ENCODE assay signal across 18 cellular contexts in the genomic region with DNA sequence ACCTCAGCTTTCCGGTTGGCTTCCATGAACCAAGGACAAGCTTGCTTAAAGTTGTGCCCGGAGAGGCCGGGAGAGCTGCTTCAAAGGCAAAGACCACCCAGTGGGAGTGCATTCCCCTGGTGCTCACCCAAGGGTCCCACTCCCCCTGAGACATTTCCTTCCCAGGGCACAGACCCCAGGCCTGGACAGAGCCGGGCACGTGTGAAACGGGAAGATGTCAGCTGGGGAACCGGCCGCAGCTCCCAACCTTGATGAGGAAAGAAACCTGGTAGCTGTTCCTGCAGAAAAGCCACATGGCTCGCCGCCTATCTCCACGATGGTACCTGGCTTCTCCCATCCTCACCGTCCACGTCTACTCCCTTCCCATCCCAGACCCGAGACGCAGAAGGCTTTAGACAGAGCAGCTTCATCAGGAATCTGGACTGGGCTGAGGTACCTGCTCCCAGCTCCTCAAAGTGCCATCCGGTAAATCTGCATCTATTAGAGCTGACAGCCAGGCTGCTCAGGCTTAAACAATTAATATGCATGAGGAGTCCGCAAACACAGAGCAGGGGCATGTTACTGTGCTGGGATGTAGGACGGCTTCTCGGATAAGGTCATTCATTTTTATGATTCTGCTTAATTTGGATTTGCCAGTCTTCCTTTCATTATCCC. TPM values are rescaled to one million over a fixed set of nuclear protein-coding genes. Genes with fewer than 3 reads are reported as not detected.
DNase-seq lines count a peak whose midpoint lies in the region; ATAC-seq and TF ChIP-seq lines count a peak whose summit lies in the region.
"Had no signal": no experiment of that assay in that cellular context is flagged by ENCODE, and none has a peak within 500 bp of the region (broad histone marks: within the 10 kb centered on the region; RNA-seq: fewer than 3 reads in every experiment).

No MANE protein-coding gene starts in this region.

- peak overlapping the region; percentile 2 for H3K23ac ChIP-seq in neuronal stem cell (ENCODE audit: low read depth, low read length, poor library complexity)

- no CpG with 5 or more reads among the region's 19 CpGs for WGBS in neuronal stem cell (ENCODE audit: extremely low coverage in 2 of 2, insufficient read length in 2 of 2, insufficient replicate concordance in 1 of 2), 2 donors

- TF ChIP-seq CTCF in chondrocyte (IDR thresholded peaks at IDR 0.05): no peak

- no peak overlapping the region for H3K27ac ChIP-seq in neuronal stem cell (replicated peaks; ENCODE audit: low read length)
- H3K27ac ChIP-seq: 22Rv1, BLaER1 had no signal

- H3K27me3 ChIP-seq in neuronal stem cell (ENCODE audit: control insufficient read depth in 3 of 3, insufficient read depth in 3 of 3, low read depth in 1 of 3, low read length in 3 of 3): peaks cover 0 to 65% (median 0%) of the 10 kb centered on the region in 3 experiments

- H3K4me1 ChIP-seq in neuronal stem cell (ENCODE audit: control insufficient read depth in 2 of 2, insufficient read depth in 1 of 2, low read depth in 1 of 2, low read length in 2 of 2): peaks cover 2 to 16% of the 10 kb centered on the region in 2 donors
- H3K4me1 ChIP-seq: HAP-1 had no signal

- DNase-seq in Right ventricle myocardium inferior (ENCODE audit: missing footprints) (peak; percentile 25), cardiac septum (ENCODE audit: low spot score) (no peak), NCI-H526 treated with DMSO at 0.1 percent for 48 hours (lab: John Stamatoyannopoulos, UW) (peak; percentile 11), chondrocyte (ENCODE audit: low spot score) (peak; percentile 89), neuronal stem cell (ENCODE audit: low spot score) (no peak), DMS79 treated with DMSO at 0.1 percent for 48 hours (lab: John Stamatoyannopoulos, UW) (no peak), globus pallidus (ENCODE audit: low spot score) (no peak), DMS53 (lab: John Stamatoyannopoulos, UW) (no peak)
- DNase-seq: AML-193; Caco-2; CD8-positive, alpha-beta memory T cell; HFFc6 had no signal

- no peak overlapping the region for H2BK120ac ChIP-seq in neuronal stem cell (ENCODE audit: low read depth, low read length)

- H3K14ac ChIP-seq in neuronal stem cell (ENCODE audit: low read length): no peak overlapping the region

- peak overlapping the region; percentile 7 for H2BK15ac ChIP-seq in neuronal stem cell (ENCODE audit: low read length)

- H3K4me3 ChIP-seq in neuronal stem cell (ENCODE audit: low read length in 2 of 2): no peak overlapping the region
- H3K4me3 ChIP-seq: BLaER1, GM12878, HAP-1 had no signal

- no peak overlapping the region for H4K8ac ChIP-seq in neuronal stem cell (ENCODE audit: low read depth, low read length)

- H3K36me3 Mint-ChIP-seq in chondrocyte (ENCODE audit: low read depth): no peaks in the 10 kb centered on the region
- H3K36me3 Mint-ChIP-seq: CD8-positive, alpha-beta memory T cell; IgD-negative memory B cell had no signal

- no peak overlapping the region for H3K4me3 Mint-ChIP-seq in chondrocyte (ENCODE audit: unreplicated experiment)
- H3K4me3 Mint-ChIP-seq: CD8-positive, alpha-beta memory T cell; HFFc6; IgD-negative memory B cell had no signal

- intact Hi-C loops in Right ventricle myocardium inferior (cut with DNase I): no loop called here
- intact Hi-C loops in cardiac septum (cut with DNase I): no loop called here

- H3K79me1 ChIP-seq in neuronal stem cell (ENCODE audit: low read depth, low read length): peaks cover 4% of the 10 kb centered on the region

- H3K27me3 Mint-ChIP-seq in chondrocyte (ENCODE audit: low read depth): peaks cover 50% of the 10 kb centered on the region

- no peaks in the 10 kb centered on the region for H3K9me3 ChIP-seq in neuronal stem cell (replicated peaks in 1 of 2; ENCODE audit: control insufficient read depth in 2 of 2, insufficient read depth in 1 of 2, low read depth in 1 of 2, low read length in 2 of 2)
- H3K9me3 ChIP-seq: BLaER1, Caco-2, HAP-1 had no signal

- no peak overlapping the region for H2AFZ ChIP-seq in neuronal stem cell (ENCODE audit: low read length)

- H2BK5ac ChIP-seq in neuronal stem cell (ENCODE audit: low read length): no peak overlapping the region

- H2BK12ac ChIP-seq in neuronal stem cell (ENCODE audit: low read length): no peak overlapping the region

- H2AK5ac ChIP-seq in neuronal stem cell (ENCODE audit: low read depth, low read length): peak overlapping the region; percentile 66

- peaks cover 2% of the 10 kb centered on the region for H3K4me1 Mint-ChIP-seq in chondrocyte (ENCODE audit: low read depth)
- H3K4me1 Mint-ChIP-seq: CD8-positive, alpha-beta memory T cell; IgD-negative memory B cell had no signal

- no peak overlapping the region for H4K91ac ChIP-seq in neuronal stem cell (ENCODE audit: low read depth, low read length, poor library complexity)

- no peak for ATAC-seq in Right ventricle myocardium inferior
- ATAC-seq: GM12878 had no signal

- H3K9ac ChIP-seq in neuronal stem cell (ENCODE audit: low read depth, low read length, poor library complexity): no peak overlapping the region
- H3K9ac ChIP-seq: BLaER1 had no signal

- H3K27ac Mint-ChIP-seq in chondrocyte (ENCODE audit: unreplicated experiment): no peak overlapping the region
- H3K27ac Mint-ChIP-seq: CD8-positive, alpha-beta memory T cell; HFFc6; IgD-negative memory B cell had no signal

- H3K36me3 ChIP-seq in neuronal stem cell (replicated peaks in 1 of 2; ENCODE audit: control insufficient read depth in 2 of 2, insufficient read depth in 2 of 2, low read length in 2 of 2): no peaks in the 10 kb centered on the region
- H3K36me3 ChIP-seq: BLaER1, HAP-1 had no signal

- peak overlapping the region; percentile 74 for H3K18ac ChIP-seq in neuronal stem cell (ENCODE audit: low read length)

- no peak overlapping the region for H3K4me2 ChIP-seq in neuronal stem cell (ENCODE audit: insufficient read depth, low read length, poor library complexity, severe bottlenecking)
- H3K4me2 ChIP-seq: BLaER1 had no signal

- H3K4ac ChIP-seq in neuronal stem cell (ENCODE audit: low read length): no peak overlapping the region

- no peaks in the 10 kb centered on the region for H3K9me3 Mint-ChIP-seq in chondrocyte (ENCODE audit: low read depth)
- H3K9me3 Mint-ChIP-seq: CD8-positive, alpha-beta memory T cell; HFFc6; IgD-negative memory B cell had no signal

RNA-seq across cellular contexts. Expression of gene GALNT9, which starts 53.2 kb away (rescaled TPM):
- total RNA-seq in Right ventricle myocardium inferior (not detected), cardiac septum (not detected), chondrocyte (0.15 to 0.29 TPM in 2 of 3 replicates, not detected in the other)
- 0.13 TPM for polyA plus RNA-seq in neuronal stem cell (2013, experiment 1 of 2)
- 0.14 TPM for polyA plus RNA-seq in neuronal stem cell (2013, experiment 2 of 2)
- total RNA-seq: GM12878, HFFc6, HT1080 had no signal
- polyA plus RNA-seq: CD8-positive, alpha-beta memory T cell had no signal

Comparison
In these comparisons a context has a peak if more than half of its experiments do, and no peak if none do; other contexts are left out.
1. DNase-seq: peak in Right ventricle myocardium inferior (single experiment), NCI-H526 treated with DMSO at 0.1 percent for 48 hours (single experiment) and chondrocyte (single experiment); none in cardiac septum (single experiment), neuronal stem cell (single experiment), DMS79 treated with DMSO at 0.1 percent for 48 hours (single experiment), globus pallidus (single experiment) and DMS53 (single experiment).